Comparison of ENCODE assay signal across 8 cellular contexts in genomic region chr22:31750365-31751284, GRCh38. TPM values are rescaled to one million over a fixed set of nuclear protein-coding genes. Genes with fewer than 3 reads are reported as not detected.
DNase-seq lines count a peak whose midpoint lies in the region; ATAC-seq and TF ChIP-seq lines count a peak whose summit lies in the region.

No MANE protein-coding gene starts in this region.

- no peak for TF ChIP-seq EP300 in neural cell (conservative IDR thresholded peaks at IDR 0.05; ENCODE audit: poor library complexity, severe bottlenecking)

- TF ChIP-seq CTCF in AG10803 (conservative IDR thresholded peaks at IDR 0.05; ENCODE audit: low read length) (no peak), Loucy (conservative IDR thresholded peaks at IDR 0.05; ENCODE audit: low read length) (no peak), neural cell (IDR thresholded peaks at IDR 0.05; ENCODE audit: poor library complexity, severe bottlenecking) (no peak)

- peaks cover 47% of the 10 kb centered on the region for H3K36me3 Mint-ChIP-seq in dendritic cell treated with granulocyte-macrophage colony-stimulating factor and Interleukin-4, amounts not matched to agents 40 ng/mL and 50 ng/mL, for 4 days (ENCODE audit: low read depth)

- H3K27ac Mint-ChIP-seq in dendritic cell treated with granulocyte-macrophage colony-stimulating factor and Interleukin-4, amounts not matched to agents 40 ng/mL and 50 ng/mL, for 4 days: peak overlapping the region; percentile 97

- no peaks in the 10 kb centered on the region for H3K27me3 Mint-ChIP-seq in dendritic cell treated with granulocyte-macrophage colony-stimulating factor and Interleukin-4, amounts not matched to agents 40 ng/mL and 50 ng/mL, for 4 days

- H3K27me3 ChIP-seq in Loucy (ENCODE audit: insufficient read depth, low read length, poor library complexity, severe bottlenecking) (no peaks in the 10 kb centered on the region), neural cell (ENCODE audit: insufficient read depth, low read depth, low read length) (no peaks in the 10 kb centered on the region)

- ATAC-seq in GM18909 (IDR thresholded peaks at IDR 0.05; ENCODE audit: poor library complexity, unreplicated experiment) (no peak), HG03097 (IDR thresholded peaks at IDR 0.05; ENCODE audit: low FRiP score, unreplicated experiment) (no peak)

- H3F3A ChIP-seq in Loucy (ENCODE audit: low read depth) (no peaks in the 10 kb centered on the region; the same call in 1 of the 2 replicates), neural cell (ENCODE audit: insufficient read depth, low read length, poor library complexity, severe bottlenecking) (peaks cover 5% of the 10 kb centered on the region)

- no peaks in the 10 kb centered on the region for H3K9me3 Mint-ChIP-seq in dendritic cell treated with granulocyte-macrophage colony-stimulating factor and Interleukin-4, amounts not matched to agents 40 ng/mL and 50 ng/mL, for 4 days

- H3K4me2 ChIP-seq in Loucy (ENCODE audit: low read depth, low read length, poor library complexity, severe bottlenecking) (peak overlapping the region; percentile 81), neural cell (ENCODE audit: low read length) (no peak overlapping the region)

- H2AFZ ChIP-seq in Loucy (ENCODE audit: low read length) (peak overlapping the region; percentile 86), neural cell (ENCODE audit: low read depth, low read length) (no peak overlapping the region)

- H4K20me1 ChIP-seq in Loucy (ENCODE audit: insufficient read depth, low read length, poor library complexity, severe bottlenecking): peaks cover 21% of the 10 kb centered on the region
- H4K20me1 ChIP-seq in neural cell (ENCODE audit: insufficient read depth): no peaks in the 10 kb centered on the region

- intact Hi-C loops in dendritic cell treated with granulocyte-macrophage colony-stimulating factor and Interleukin-4, amounts not matched to agents 40 ng/mL and 50 ng/mL, for 4 days (cut with micrococcal nuclease): loop anchor here (5.0 kb wide), 1 partner anchor 88 kb away; the partner anchor contains the start of gene PISD

- H3K4me1 Mint-ChIP-seq in dendritic cell treated with granulocyte-macrophage colony-stimulating factor and Interleukin-4, amounts not matched to agents 40 ng/mL and 50 ng/mL, for 4 days (ENCODE audit: low read depth): peaks cover 68% of the 10 kb centered on the region

- DNase-seq in AG10803 (ENCODE audit: low read depth) (no peak), cerebellar cortex (ENCODE audit: low spot score) (no peak), Kasumi-1 (lab: John Stamatoyannopoulos, UW) (no peak)

- H3K36me3 ChIP-seq in Loucy (ENCODE audit: insufficient read depth, low read length) (no peaks in the 10 kb centered on the region), neural cell (ENCODE audit: insufficient read depth, low read length) (no peaks in the 10 kb centered on the region)

- TF ChIP-seq RAD21 in neural cell (conservative IDR thresholded peaks at IDR 0.05): no peak

- H3K27ac ChIP-seq in neural cell (ENCODE audit: low read length): peak overlapping the region; percentile 39

- H3K4me3 Mint-ChIP-seq in dendritic cell treated with granulocyte-macrophage colony-stimulating factor and Interleukin-4, amounts not matched to agents 40 ng/mL and 50 ng/mL, for 4 days: peak overlapping the region; percentile 85

- no peaks in the 10 kb centered on the region for H3K9me3 ChIP-seq in Loucy (ENCODE audit: insufficient read depth, low read depth, low read length)
- H3K9me3 ChIP-seq in neural cell (ENCODE audit: low read length): no peaks in the 10 kb centered on the region

- H3K79me2 ChIP-seq in Loucy (ENCODE audit: insufficient read depth, low read length) (peaks cover 52% of the 10 kb centered on the region), neural cell (replicated peaks; ENCODE audit: insufficient read depth, low read length) (peaks cover 28% of the 10 kb centered on the region)

- peak overlapping the region; percentile 30 for H3K4me3 ChIP-seq in AG10803 (ENCODE audit: low read length)
- peak overlapping the region; percentile 77 for H3K4me3 ChIP-seq in Loucy (ENCODE audit: low read length, poor library complexity, severe bottlenecking)
- peak overlapping the region; percentile 88 for H3K4me3 ChIP-seq in neural cell (ENCODE audit: low read length)

- peak overlapping the region; percentile 89 for H3K9ac ChIP-seq in Loucy (ENCODE audit: low read depth, low read length, poor library complexity, severe bottlenecking)
- H3K9ac ChIP-seq in neural cell (ENCODE audit: low read length): peak overlapping the region; percentile 91

- H3K9me2 ChIP-seq in Loucy (replicated peaks; ENCODE audit: low read depth, low read length) (no peaks in the 10 kb centered on the region), neural cell (ENCODE audit: insufficient read depth, low read length) (no peaks in the 10 kb centered on the region)

- H3K4me1 ChIP-seq in Loucy (ENCODE audit: insufficient read depth, low read length, poor library complexity, severe bottlenecking): peaks cover 53% of the 10 kb centered on the region

TF ChIP-seq in neural cell, 6 proteins besides CTCF, POLR2A, EP300 and RAD21:
- TF ChIP-seq MXI1 (conservative IDR thresholded peaks at IDR 0.05; ENCODE audit: poor library complexity, severe bottlenecking) (no peak), POLR2AphosphoS5 (IDR thresholded peaks at IDR 0.05) (no peak), REST (IDR thresholded peaks at IDR 0.05; ENCODE audit: borderline replicate concordance) (no peak), TAF1 (IDR thresholded peaks at IDR 0.05; ENCODE audit: low read depth) (no peak), EZH2 (IDR thresholded peaks at IDR 0.05; ENCODE audit: borderline replicate concordance, insufficient read depth, low read length, poor library complexity, severe bottlenecking) (no peak), SMC3 (conservative IDR thresholded peaks at IDR 0.05; ENCODE audit: poor library complexity) (no peak)

RNA-seq across cellular contexts. Expression of gene PRR14L, which starts 0.7 kb away (rescaled TPM):
- polyA plus RNA-seq in neural cell: 14.3 and 15.1 TPM in 2 replicates
- polyA minus RNA-seq in neural cell: 72.8 and 92.6 TPM in 2 replicates

RNA-seq across cellular contexts. Expression of gene DEPDC5, which starts 3.2 kb away (rescaled TPM):
- 11.3 and 18.2 TPM in 2 replicates for polyA plus RNA-seq in neural cell
- 21.9 and 26.5 TPM in 2 replicates for polyA minus RNA-seq in neural cell

Comparison
In these comparisons a context has a peak if more than half of its experiments do, and no peak if none do; other contexts are left out.
1. H3K4me3 ChIP-seq: peak in every context shown above with its lines; median percentile 88 in neural cell; 77 in Loucy; 30 in AG10803.